Comparison of ENCODE assay signal across 31 cellular contexts in the genomic region with DNA sequence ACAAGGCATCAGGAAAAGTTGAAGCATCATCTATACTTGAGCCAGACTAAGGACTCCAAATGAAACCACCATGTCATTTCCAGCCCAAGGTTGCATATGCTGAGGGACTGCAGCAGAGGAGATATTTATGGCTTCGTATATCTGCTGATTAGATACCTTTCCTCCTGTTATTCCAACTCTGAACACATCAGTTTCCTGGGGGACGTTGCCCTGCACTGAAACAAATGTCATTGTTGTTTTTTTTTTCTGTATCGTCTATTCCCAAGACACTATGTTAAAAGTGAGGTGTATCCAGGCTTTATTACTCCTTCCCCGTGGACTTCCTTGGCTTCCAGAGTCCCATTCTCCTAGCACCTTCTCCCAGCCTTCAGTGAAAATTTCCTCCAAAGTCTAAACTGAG. TPM values are rescaled to one million over a fixed set of nuclear protein-coding genes. Genes with fewer than 3 reads are reported as not detected.
"Had no signal": no experiment of that assay in that cellular context is flagged by ENCODE, and none has a peak within 500 bp of the region (broad histone marks: within the 10 kb centered on the region; RNA-seq: fewer than 3 reads in every experiment).

A gene (minus strand): TSS at position 101 of the 400 bp plus-strand sequence. CDS start 4,777 bp downstream, outside the sequence.

- H3K27ac ChIP-seq: coronary artery, dorsolateral prefrontal cortex, epithelial cell of prostate, esophagus squamous epithelium, gastrocnemius medialis, heart right ventricle, left lung, lower lobe of right lung had no signal

- H3K4me1 ChIP-seq: gastrocnemius medialis, left lung had no signal

- FAIRE-seq: colon, islet of Langerhans, keratinocyte had no signal

- DNase-seq: dermis blood vessel endothelial cell; dorsolateral prefrontal cortex; effector CD4-positive, alpha-beta T cell; effector memory CD4-positive, alpha-beta T cell; erythroblast; esophagus squamous epithelium; foreskin fibroblast; foreskin melanocyte; gastrocnemius medialis; glutamatergic neuron; head of caudate nucleus; heart right ventricle; hippocampal formation; left cardiac atrium; left lung; left ventricle myocardium superior; lower lobe of right lung; mesendoderm; midbrain had no signal

- H3K27me3 ChIP-seq: gastrocnemius medialis had no signal

- ATAC-seq: esophagus mucosa, gastrocnemius medialis, heart right ventricle, left cardiac atrium, left lung, left ventricle myocardium superior, lower lobe of right lung had no signal

- H3K4me3 ChIP-seq: coronary artery, dorsolateral prefrontal cortex, esophagus squamous epithelium, gastrocnemius medialis, heart right ventricle, left lung, lower lobe of right lung had no signal

- H3K9me3 ChIP-seq: esophagus squamous epithelium, gastrocnemius medialis, left lung, lower lobe of right lung had no signal

RNA-seq across cellular contexts. Expression of the gene that starts here (rescaled TPM):
- total RNA-seq: dermis blood vessel endothelial cell, dorsolateral prefrontal cortex, esophagus mucosa, esophagus squamous epithelium, gastrocnemius medialis, glomerular endothelial cell, heart right ventricle, kidney epithelial cell, left cardiac atrium, left lung, left ventricle myocardium superior, lower leg skin, lower lobe of right lung, lung microvascular endothelial cell, mononuclear cell, mucosa of gallbladder had no signal
- polyA plus RNA-seq: heart right ventricle, keratinocyte had no signal
